In genomic region chr10:129884390-129884779, GRCh38 we compare ENCODE assay signal across 30 cellular contexts.
"Had no signal": no experiment of that assay in that cellular context is flagged by ENCODE, and none has a peak within 500 bp of the region (broad histone marks: within the 10 kb centered on the region; RNA-seq: fewer than 3 reads in every experiment).

No MANE protein-coding gene starts in this region.

- DNase-seq: hypothalamus; immature natural killer cell; kidney; left colon; lower lobe of right lung; mammary epithelial cell; mesendoderm; naive B cell; natural killer cell; nephron progenitor cell; ovary; right cardiac atrium; sigmoid colon; stimulated activated CD4-positive, alpha-beta T cell treated with anti-CD3 and anti-CD28 coated beads, Interleukin-1b, Interleukin-23, amount 100 ng/mL, for 48 hours; stimulated activated CD4-positive, alpha-beta T cell treated with anti-CD3 and anti-CD28 coated beads, Interleukin-2, amount 100 ng/mL, for 48 hours; stimulated activated CD4-positive, alpha-beta T cell treated with anti-CD3 and anti-CD28 coated beads, Interleukin-4, amount 100 ng/mL, for 4 hours; stimulated activated CD8-positive, alpha-beta memory T cell treated with anti-CD3 and anti-CD28 coated beads, Interleukin-4, amount 100 ng/mL, for 48 hours; stimulated activated naive CD4-positive, alpha-beta T cell treated with Interleukin-2 at 50 U/mL for 16 hours; stimulated activated naive CD8-positive, alpha-beta T cell treated with anti-CD3 and anti-CD28 coated beads, Interleukin-15, amount 100 ng/mL, for 72 hours; substantia nigra; uterus had no signal

- H3K4me3 Mint-ChIP-seq: immature natural killer cell; mesothelial cell of epicardium; naive B cell; natural killer cell; nephron progenitor cell; neural progenitor cell; stimulated activated memory B cell treated with anti-CD40 and anti-IgM and Interleukin-4, amounts not matched to agents 10 μg/mL and 1 μg/mL and 100 μg/mL, for 72 hours; stimulated activated naive CD8-positive, alpha-beta T cell treated with anti-CD3 and anti-CD28 coated beads, Interleukin-15, amount 100 ng/mL, for 72 hours; type B pancreatic cell had no signal

- H3K36me3 Mint-ChIP-seq: immature natural killer cell; mesothelial cell of epicardium; naive B cell; natural killer cell; neural progenitor cell; stimulated activated memory B cell treated with anti-CD40 and anti-IgM and Interleukin-4, amounts not matched to agents 10 μg/mL and 1 μg/mL and 100 μg/mL, for 72 hours had no signal

- ATAC-seq: left colon; left lung; lower lobe of right lung; natural killer cell; stimulated activated memory B cell treated with anti-CD40 and anti-IgM and Interleukin-4, amounts not matched to agents 10 μg/mL and 1 μg/mL and 100 μg/mL, for 72 hours; stimulated activated naive CD8-positive, alpha-beta T cell treated with anti-CD3 and anti-CD28 coated beads, Interleukin-15, amount 100 ng/mL, for 72 hours had no signal

- H2AFZ ChIP-seq: neural progenitor cell had no signal

- H3K4me2 ChIP-seq: neural progenitor cell, smooth muscle cell had no signal

- H3K4me1 ChIP-seq: left lung, lower lobe of right lung, sigmoid colon, uterus had no signal

- H3K27ac Mint-ChIP-seq: immature natural killer cell; mesothelial cell of epicardium; naive B cell; natural killer cell; nephron progenitor cell; neural progenitor cell; progenitor cell of endocrine pancreas; stimulated activated memory B cell treated with anti-CD40 and anti-IgM and Interleukin-4, amounts not matched to agents 10 μg/mL and 1 μg/mL and 100 μg/mL, for 72 hours; stimulated activated naive CD8-positive, alpha-beta T cell treated with anti-CD3 and anti-CD28 coated beads, Interleukin-15, amount 100 ng/mL, for 72 hours; type B pancreatic cell had no signal

- FAIRE-seq: islet of Langerhans, kidney had no signal

- H3K27ac ChIP-seq: left lung, lower lobe of right lung, neural progenitor cell, ovary, sigmoid colon, tibial nerve, uterus had no signal

- H3K27me3 Mint-ChIP-seq: stimulated activated memory B cell treated with anti-CD40 and anti-IgM and Interleukin-4, amounts not matched to agents 10 μg/mL and 1 μg/mL and 100 μg/mL, for 72 hours; stimulated activated naive CD8-positive, alpha-beta T cell treated with anti-CD3 and anti-CD28 coated beads, Interleukin-15, amount 100 ng/mL, for 72 hours had no signal

- H3K9ac ChIP-seq: neural progenitor cell had no signal

- H3K9me3 Mint-ChIP-seq: immature natural killer cell; mesothelial cell of epicardium; naive B cell; natural killer cell; nephron progenitor cell; neural progenitor cell; stimulated activated memory B cell treated with anti-CD40 and anti-IgM and Interleukin-4, amounts not matched to agents 10 μg/mL and 1 μg/mL and 100 μg/mL, for 72 hours; stimulated activated naive CD8-positive, alpha-beta T cell treated with anti-CD3 and anti-CD28 coated beads, Interleukin-15, amount 100 ng/mL, for 72 hours; type B pancreatic cell had no signal

- H3K9me3 ChIP-seq: left lung, lower lobe of right lung, ovary, sigmoid colon, tibial nerve, uterus had no signal

- H3K27me3 ChIP-seq: neural progenitor cell, ovary, tibial nerve, uterus had no signal

- H3K36me3 ChIP-seq: left lung, lower lobe of right lung, neural progenitor cell, ovary, sigmoid colon, tibial nerve, uterus had no signal

- H3K4me3 ChIP-seq: left lung, lower lobe of right lung, neural progenitor cell, ovary, sigmoid colon, smooth muscle cell, tibial nerve, uterus had no signal

- H3K4me1 Mint-ChIP-seq: immature natural killer cell; naive B cell; natural killer cell; stimulated activated memory B cell treated with anti-CD40 and anti-IgM and Interleukin-4, amounts not matched to agents 10 μg/mL and 1 μg/mL and 100 μg/mL, for 72 hours; stimulated activated naive CD8-positive, alpha-beta T cell treated with anti-CD3 and anti-CD28 coated beads, Interleukin-15, amount 100 ng/mL, for 72 hours had no signal
